Comparison of ENCODE assay signal across 20 cellular contexts in genomic region chr6:169626169-169626833, GRCh38.
"Had no signal": no experiment of that assay in that cellular context is flagged by ENCODE, and none has a peak within 500 bp of the region (broad histone marks: within the 10 kb centered on the region; RNA-seq: fewer than 3 reads in every experiment).

No MANE protein-coding gene starts in this region.

- DNase-seq: activated CD4-positive, alpha-beta memory T cell treated with anti-CD3 and anti-CD28 coated beads for 36 hours; activated CD4-positive, alpha-beta T cell treated with anti-CD3 and anti-CD28 coated beads for 48 hours; activated effector memory CD4-positive, alpha-beta T cell treated with Interleukin-2 at 50 U/mL for 16 hours; activated naive CD4-positive, alpha-beta T cell treated with anti-CD3 and anti-CD28 coated beads for 36 hours; activated naive CD8-positive, alpha-beta T cell treated with anti-CD3 and anti-CD28 coated beads, Interleukin-2, amount 10 ng/mL, durations not matched to agents 7 days and 5 days; activated T-cell treated with anti-CD3 and anti-CD28 coated beads, Interleukin-2, amount 50 U/mL, for 72 hours; amniotic stem cell; cerebellar nuclear complex; heart right ventricle; mammary epithelial cell; nucleus accumbens; right lobe of liver; stimulated activated CD4-positive, alpha-beta T cell treated with anti-CD3 and anti-CD28 coated beads, Interleukin-2, amount 100 ng/mL, for 24 hours; T1000 had no signal

- H3K27me3 ChIP-seq: heart right ventricle, left lung, right lobe of liver, upper lobe of left lung had no signal

- H3K4me1 ChIP-seq: heart right ventricle, left lung, right lobe of liver, upper lobe of left lung had no signal

- H3K9me3 ChIP-seq: heart right ventricle, left lung, right lobe of liver, thoracic aorta, upper lobe of left lung had no signal

- ATAC-seq: activated T-cell treated with anti-CD3 and anti-CD28 coated beads, Interleukin-2, amount 50 U/mL, for 72 hours; left lung; stimulated activated memory B cell treated with anti-CD40 and anti-IgM and Interleukin-4, amounts not matched to agents 10 μg/mL and 1 μg/mL and 100 μg/mL, for 72 hours had no signal

- H3K36me3 ChIP-seq: right lobe of liver had no signal

- H3K4me3 ChIP-seq: coronary artery, heart right ventricle, left lung, right lobe of liver, skin epidermis, thoracic aorta, upper lobe of left lung had no signal

- H3K27ac ChIP-seq: coronary artery, heart right ventricle, left lung, right lobe of liver, skin epidermis, thoracic aorta, upper lobe of left lung had no signal
